In genomic region chr15:60875681-60876080, GRCh38 we compare ENCODE assay signal across 29 cellular contexts.
"Had no signal": no experiment of that assay in that cellular context is flagged by ENCODE, and none has a peak within 500 bp of the region (broad histone marks: within the 10 kb centered on the region; RNA-seq: fewer than 3 reads in every experiment).

No MANE protein-coding gene starts in this region.

- DNase-seq: activated CD4-positive, alpha-beta T cell treated with anti-CD3 and anti-CD28 coated beads for 36 hours; activated CD4-positive, alpha-beta T cell treated with anti-CD3 and anti-CD28 coated beads, Interleukin-2, amount 10 ng/mL, durations not matched to agents 7 days and 5 days; activated CD4-positive, alpha-beta T cell treated with anti-CD3 and anti-CD28 coated beads, Interleukin-2, amount 50 U/mL, for 48 hours; activated CD8-positive, alpha-beta T cell treated with anti-CD3 and anti-CD28 coated beads, Interleukin-2, amount 10 ng/mL, durations not matched to agents 7 days and 5 days; activated gamma-delta T cell; activated naive CD4-positive, alpha-beta T cell treated with Interleukin-2 at 50 U/mL for 16 hours; activated naive CD8-positive, alpha-beta T cell treated with anti-CD3 and anti-CD28 coated beads, Interleukin-2, amount 10 ng/mL, durations not matched to agents 7 days and 5 days; activated T-cell treated with anti-CD3 and anti-CD28 coated beads, Interleukin-2, amount 50 U/mL, for 24 hours; amygdala; Kasumi-1; MG63; NCI-H1048; NCI-H1105 treated with DMSO at 0.1 percent for 48 hours; NCI-H1436; NCI-H1694; NCI-H1930; NCI-H2081 treated with DMSO at 0.1 percent for 48 hours; NCI-H226; NCI-H524 treated with DMSO at 0.1 percent for 48 hours; PC-9; SIG-M5; SW 1271; T-helper 1 cell; T-helper 2 cell; T-helper 9 cell had no signal

- H3K27ac ChIP-seq: ascending aorta, cardiac muscle cell, PC-9, RWPE1 had no signal

- H3K4me3 ChIP-seq: ascending aorta, cardiac muscle cell, MG63, PC-9 had no signal

- H3K36me3 ChIP-seq: ascending aorta, cardiac muscle cell, MG63 had no signal

- H3K27me3 ChIP-seq: ascending aorta, MG63 had no signal

- H3K4me2 ChIP-seq: PC-9 had no signal

- H3K9me3 ChIP-seq: ascending aorta, MG63 had no signal

- H3K4me1 ChIP-seq: ascending aorta had no signal

- H2AFZ ChIP-seq: PC-9 had no signal

- FAIRE-seq: RCC 7860 had no signal
